ENCODE assay signal across 13 cellular contexts in the genomic region with DNA sequence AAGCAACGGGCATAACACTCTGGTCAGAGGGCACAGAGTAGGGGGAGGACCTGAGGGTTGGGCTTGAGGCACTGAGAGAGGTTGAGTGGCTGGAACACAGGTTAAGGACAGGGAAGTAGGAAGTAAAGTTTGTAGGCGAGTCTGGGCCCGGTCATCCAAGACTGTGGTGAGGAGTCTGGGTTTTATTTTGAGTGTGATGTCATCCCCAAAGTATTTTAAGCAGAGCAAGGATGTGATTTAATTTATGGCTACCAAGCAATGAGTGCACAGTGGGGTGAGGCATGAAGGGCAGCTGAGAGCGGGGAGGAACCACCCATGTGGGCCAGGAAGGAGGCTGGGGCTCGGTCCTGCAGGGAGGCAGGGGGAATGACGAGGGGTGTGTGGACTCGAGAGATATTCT. TPM values are rescaled to one million over a fixed set of nuclear protein-coding genes. Genes with fewer than 3 reads are reported as not detected.
DNase-seq lines count a peak whose midpoint lies in the region; ATAC-seq and TF ChIP-seq lines count a peak whose summit lies in the region.
"Had no signal": no experiment of that assay in that cellular context is flagged by ENCODE, and none has a peak within 500 bp of the region (broad histone marks: within the 10 kb centered on the region; RNA-seq: fewer than 3 reads in every experiment).

No MANE protein-coding gene starts in this region.

- H3K4me3 Mint-ChIP-seq in activated T-cell treated with anti-CD3 and anti-CD28 coated beads, Interleukin-2, amount 50 U/mL, for 24 hours, result no peak overlapping the region
- H3K4me3 Mint-ChIP-seq: activated CD4-positive, alpha-beta memory T cell treated with anti-CD3 and anti-CD28 coated beads for 36 hours; activated naive CD4-positive, alpha-beta T cell treated with anti-CD3 and anti-CD28 coated beads, Interleukin-2, amount 10 ng/mL, durations not matched to agents 7 days and 5 days; CD4-positive, CD25-positive, alpha-beta regulatory T cell had no signal

- no peak for TF ChIP-seq CTCF in choroid plexus epithelial cell (conservative IDR thresholded peaks at IDR 0.05; ENCODE audit: low read depth, low read length)
- TF ChIP-seq CTCF in coronary artery (IDR thresholded peaks at IDR 0.05), result no peak

- H3K4me2 ChIP-seq in BLaER1 treated with 17β-estradiol and CSF1 and Interleukin-3, amounts not matched to agents 10 nM and 100 nM, result peak overlapping the region; percentile 32 to 82 (median 66)
- no peak overlapping the region for H3K4me2 ChIP-seq in mesenchymal stem cell (ENCODE audit: low read length, poor library complexity, severe bottlenecking)
- H3K4me2 ChIP-seq: KMS-11 had no signal

- no peak overlapping the region for H3K23ac ChIP-seq in mesenchymal stem cell (ENCODE audit: low read length in 2 of 2)

- H3K36me3 ChIP-seq in BLaER1 treated with 17β-estradiol and CSF1 and Interleukin-3, amounts not matched to agents 10 nM and 100 nM, result no peaks in the 10 kb centered on the region
- H3K36me3 ChIP-seq in HUES6 (ENCODE audit: control insufficient read depth, insufficient read depth, low read length) (no peaks in the 10 kb centered on the region), mesenchymal stem cell (ENCODE audit: control insufficient read depth in 1 of 2, insufficient read depth in 2 of 2, low read depth in 1 of 2, low read length in 2 of 2) (no peaks in the 10 kb centered on the region)

- peaks cover 0 to 5% (median 0%) of the 10 kb centered on the region in 11 experiments; a peak in 3 of 22 replicates for H4K20me1 ChIP-seq in BLaER1 treated with 17β-estradiol and CSF1 and Interleukin-3, amounts not matched to agents 10 nM and 100 nM

- H3K18ac ChIP-seq in mesenchymal stem cell (ENCODE audit: low read depth in 1 of 2, low read length in 2 of 2), result no peak overlapping the region

- no peaks in the 10 kb centered on the region for H3K79me1 ChIP-seq in mesenchymal stem cell (replicated peaks; ENCODE audit: low read length, poor library complexity, severe bottlenecking)

- H3K27ac Mint-ChIP-seq in activated T-cell treated with anti-CD3 and anti-CD28 coated beads, Interleukin-2, amount 50 U/mL, for 24 hours, result no peak overlapping the region
- H3K27ac Mint-ChIP-seq: activated CD4-positive, alpha-beta memory T cell treated with anti-CD3 and anti-CD28 coated beads for 36 hours; activated naive CD4-positive, alpha-beta T cell treated with anti-CD3 and anti-CD28 coated beads, Interleukin-2, amount 10 ng/mL, durations not matched to agents 7 days and 5 days; CD4-positive, CD25-positive, alpha-beta regulatory T cell had no signal

- peaks cover 17% of the 10 kb centered on the region for H3K27me3 Mint-ChIP-seq in activated T-cell treated with anti-CD3 and anti-CD28 coated beads, Interleukin-2, amount 50 U/mL, for 24 hours

- no peak overlapping the region for H4K8ac ChIP-seq in mesenchymal stem cell (ENCODE audit: low read length)

- no peak overlapping the region for H2BK120ac ChIP-seq in mesenchymal stem cell (ENCODE audit: low read depth, low read length)

- no peak overlapping the region for H2BK12ac ChIP-seq in mesenchymal stem cell (ENCODE audit: low read length in 2 of 2)

- H3K9me3 ChIP-seq in BLaER1 treated with 17β-estradiol and CSF1 and Interleukin-3, amounts not matched to agents 10 nM and 100 nM (replicated peaks in 1 of 11), result no peaks in the 10 kb centered on the region
- H3K9me3 ChIP-seq in HUES6 (ENCODE audit: control insufficient read depth, insufficient read depth, low read depth, low read length), result no peaks in the 10 kb centered on the region
- H3K9me3 ChIP-seq in mesenchymal stem cell (ENCODE audit: control insufficient read depth, low read length), result no peaks in the 10 kb centered on the region

- no peak overlapping the region for H3K4me3 ChIP-seq in BLaER1 treated with 17β-estradiol and CSF1 and Interleukin-3, amounts not matched to agents 10 nM and 100 nM
- no peak overlapping the region; the same call in 1 of the 2 replicates for H3K4me3 ChIP-seq in HUES6 (ENCODE audit: low read depth, low read length)
- no peak overlapping the region for H3K4me3 ChIP-seq in choroid plexus epithelial cell (ENCODE audit: low read depth, low read length)
- H3K4me3 ChIP-seq in mesenchymal stem cell (ENCODE audit: insufficient read depth in 1 of 2, low read depth in 1 of 2, low read length in 2 of 2), result no peak overlapping the region
- H3K4me3 ChIP-seq in coronary artery, result no peak overlapping the region

- peak overlapping the region in 8 of 11 experiments; percentile 26 to 68 (median 54); a peak in 14 of 22 replicates for H3K27ac ChIP-seq in BLaER1 treated with 17β-estradiol and CSF1 and Interleukin-3, amounts not matched to agents 10 nM and 100 nM
- H3K27ac ChIP-seq in HUES6 (ENCODE audit: low read depth, low read length) (no peak overlapping the region), mesenchymal stem cell (ENCODE audit: low read length, poor library complexity, severe bottlenecking) (no peak overlapping the region), coronary artery (no peak overlapping the region)
- H3K27ac ChIP-seq: KMS-11 had no signal

- no peaks in the 10 kb centered on the region for H3K4me1 Mint-ChIP-seq in activated T-cell treated with anti-CD3 and anti-CD28 coated beads, Interleukin-2, amount 50 U/mL, for 24 hours (ENCODE audit: low read depth)
- H3K4me1 Mint-ChIP-seq: activated naive CD4-positive, alpha-beta T cell treated with anti-CD3 and anti-CD28 coated beads, Interleukin-2, amount 10 ng/mL, durations not matched to agents 7 days and 5 days; CD4-positive, CD25-positive, alpha-beta regulatory T cell had no signal

- H2BK15ac ChIP-seq in mesenchymal stem cell (ENCODE audit: low read depth, poor library complexity, severe bottlenecking), result no peak overlapping the region

- H3K14ac ChIP-seq in mesenchymal stem cell (ENCODE audit: low read length in 2 of 2), result no peak overlapping the region

- ATAC-seq in GM21825 (IDR thresholded peaks at IDR 0.05; ENCODE audit: unreplicated experiment), result no peak
- no peak for ATAC-seq in GM21360 (IDR thresholded peaks at IDR 0.05; ENCODE audit: unreplicated experiment)

- no peak overlapping the region for H2AK5ac ChIP-seq in mesenchymal stem cell (ENCODE audit: low read length, severe bottlenecking)

- H3K9me3 Mint-ChIP-seq in activated T-cell treated with anti-CD3 and anti-CD28 coated beads, Interleukin-2, amount 50 U/mL, for 24 hours, result no peaks in the 10 kb centered on the region
- H3K9me3 Mint-ChIP-seq: activated CD4-positive, alpha-beta memory T cell treated with anti-CD3 and anti-CD28 coated beads for 36 hours; activated naive CD4-positive, alpha-beta T cell treated with anti-CD3 and anti-CD28 coated beads, Interleukin-2, amount 10 ng/mL, durations not matched to agents 7 days and 5 days had no signal

- DNase-seq in choroid plexus epithelial cell (ENCODE audit: low read depth), result peak; percentile 25
- DNase-seq in mesenchymal stem cell, result peak; percentile 35
- no peak for DNase-seq in activated T-cell treated with anti-CD3 and anti-CD28 coated beads, Interleukin-2, amount 50 U/mL, for 24 hours
- DNase-seq in coronary artery (ENCODE audit: low spot score), result no peak
- DNase-seq: activated CD4-positive, alpha-beta memory T cell treated with anti-CD3 and anti-CD28 coated beads for 36 hours; activated naive CD4-positive, alpha-beta T cell treated with anti-CD3 and anti-CD28 coated beads, Interleukin-2, amount 10 ng/mL, durations not matched to agents 7 days and 5 days; CD4-positive, CD25-positive, alpha-beta regulatory T cell; small intestine had no signal

- peaks cover 24 to 54% (median 40%) of the 10 kb centered on the region in 10 experiments for H3K4me1 ChIP-seq in BLaER1 treated with 17β-estradiol and CSF1 and Interleukin-3, amounts not matched to agents 10 nM and 100 nM
- H3K4me1 ChIP-seq in HUES6 (ENCODE audit: control insufficient read depth, insufficient read depth, low read length) (peaks cover 29% of the 10 kb centered on the region), mesenchymal stem cell (ENCODE audit: control insufficient read depth, insufficient read depth, low read depth, low read length) (peaks cover 3% of the 10 kb centered on the region)

- no peak overlapping the region for H4K91ac ChIP-seq in mesenchymal stem cell (ENCODE audit: low read length)

- H2AFZ ChIP-seq in mesenchymal stem cell (ENCODE audit: low read depth, low read length), result no peak overlapping the region

- WGBS in mesenchymal stem cell, result 9% methylated on average over 6 of the region's 7 CpGs

- no peak overlapping the region for H3K4ac ChIP-seq in mesenchymal stem cell (ENCODE audit: low read depth in 1 of 2, low read length in 2 of 2)

- H3K9ac ChIP-seq in BLaER1 treated with 17β-estradiol and CSF1 and Interleukin-3, amounts not matched to agents 10 nM and 100 nM, result no peak overlapping the region
- peak overlapping the region; percentile 17 for H3K9ac ChIP-seq in HUES6 (ENCODE audit: low read length)
- H3K9ac ChIP-seq in mesenchymal stem cell (ENCODE audit: low read length), result no peak overlapping the region
- H3K9ac ChIP-seq: KMS-11 had no signal

- H3K27me3 ChIP-seq in BLaER1 treated with 17β-estradiol and CSF1 and Interleukin-3, amounts not matched to agents 10 nM and 100 nM, result no peaks in the 10 kb centered on the region
- H3K27me3 ChIP-seq in HUES6 (ENCODE audit: control insufficient read depth, insufficient read depth, low read length), result peaks cover 44% of the 10 kb centered on the region
- H3K27me3 ChIP-seq in mesenchymal stem cell (ENCODE audit: control insufficient read depth in 1 of 2, insufficient read depth in 1 of 2, low read length in 2 of 2), result peaks cover 23 to 29% of the 10 kb centered on the region in 2 experiments

- H3K36me3 Mint-ChIP-seq in activated T-cell treated with anti-CD3 and anti-CD28 coated beads, Interleukin-2, amount 50 U/mL, for 24 hours (ENCODE audit: low read depth), result no peaks in the 10 kb centered on the region
- H3K36me3 Mint-ChIP-seq: activated CD4-positive, alpha-beta memory T cell treated with anti-CD3 and anti-CD28 coated beads for 36 hours; activated naive CD4-positive, alpha-beta T cell treated with anti-CD3 and anti-CD28 coated beads, Interleukin-2, amount 10 ng/mL, durations not matched to agents 7 days and 5 days; CD4-positive, CD25-positive, alpha-beta regulatory T cell had no signal

- no peak overlapping the region for H2BK5ac ChIP-seq in mesenchymal stem cell (ENCODE audit: low read depth, low read length, poor library complexity, severe bottlenecking)

RNA-seq across cellular contexts. Expression of a gene that starts 11.2 kb away (rescaled TPM):
- polyA plus RNA-seq in mesenchymal stem cell (2013, experiment 1 of 2), result not detected
- not detected for polyA plus RNA-seq in mesenchymal stem cell (2013, experiment 2 of 2)

Comparison
In these comparisons a context has a peak if more than half of its experiments do, and no peak if none do; other contexts are left out.
1. H3K27ac ChIP-seq: peak in BLaER1 treated with 17β-estradiol and CSF1 and Interleukin-3, amounts not matched to agents 10 nM and 100 nM (8 of 11); none in HUES6 (single experiment), mesenchymal stem cell (single experiment) and coronary artery (0 of 2).
2. DNase-seq: peak in choroid plexus epithelial cell (single experiment) and mesenchymal stem cell (single experiment); none in activated T-cell treated with anti-CD3 and anti-CD28 coated beads, Interleukin-2, amount 50 U/mL, for 24 hours (single experiment) and coronary artery (single experiment).